ENCODE assay signal across 8 cellular contexts in genomic region chr11:114399903-114400221, GRCh38. TPM values are rescaled to one million over a fixed set of nuclear protein-coding genes. Genes with fewer than 3 reads are reported as not detected.
DNase-seq lines count a peak whose midpoint lies in the region; ATAC-seq and TF ChIP-seq lines count a peak whose summit lies in the region.

No MANE protein-coding gene starts in this region.

- H3K4me1 Mint-ChIP-seq in CD4-positive, alpha-beta memory T cell: peaks cover 30 to 58% (median 43%) of the 10 kb centered on the region in 4 donors
- H3K4me1 Mint-ChIP-seq in endodermal cell: peaks cover 25% of the 10 kb centered on the region
- H3K4me1 Mint-ChIP-seq in natural killer cell: peaks cover 43% of the 10 kb centered on the region in 2 donors

- intact Hi-C loops in CD4-positive, alpha-beta memory T cell (cut with micrococcal nuclease): loop anchor here (1.0 to 5.0 kb wide), 6 partner anchors 39 to 1083 kb away; partner anchors contain the start of genes REXO2 and USP28
- intact Hi-C loops in Panc1 (cut with micrococcal nuclease; ENCODE audit: unreplicated experiment) (no loop called here), natural killer cell (cut with micrococcal nuclease) (loop anchor here (1.0 to 10.0 kb wide), 2 partner anchors 39 to 525 kb away; partner anchors contain the start of genes REXO2 and USP28)

- peak; percentile 12 for ATAC-seq in GM19397 (IDR thresholded peaks at IDR 0.05; ENCODE audit: unreplicated experiment)
- peak; percentile 17 for ATAC-seq in HG03520 (IDR thresholded peaks at IDR 0.05; ENCODE audit: unreplicated experiment)
- peak; percentile 68 for ATAC-seq in Panc1
- peak; percentile 8 to 18 (median 11) for ATAC-seq in natural killer cell

- no peaks in the 10 kb centered on the region for H3K36me3 ChIP-seq in CD4-positive, alpha-beta memory T cell (ENCODE audit: insufficient read depth, low read length)
- H3K36me3 ChIP-seq in Panc1 (ENCODE audit: control insufficient read depth, insufficient read depth, low read length) (peaks cover 16% of the 10 kb centered on the region), endodermal cell (ENCODE audit: control insufficient read depth, insufficient read depth, low read length) (peaks cover 26% of the 10 kb centered on the region)

- H3K27ac ChIP-seq in CD4-positive, alpha-beta memory T cell (ENCODE audit: low read depth, low read length): peak overlapping the region; percentile 97
- H3K27ac ChIP-seq in Panc1 (ENCODE audit: low read length): peak overlapping the region; percentile 100
- peak overlapping the region; percentile 98 for H3K27ac ChIP-seq in endodermal cell (ENCODE audit: low read depth, low read length)

- CTCF ChIA-PET in CD4-positive, alpha-beta memory T cell (lab: Charles Lee; ENCODE audit: partially characterized antibody): no interaction called here
- CTCF ChIA-PET in Panc1 (lab: Charles Lee): interaction anchor here (0.6 kb wide), 1 partner anchor 44 kb away, joined by 3 read pairs; no protein-coding TSS in a partner anchor

- no peaks in the 10 kb centered on the region for H3K9me3 ChIP-seq in CD4-positive, alpha-beta memory T cell (ENCODE audit: control insufficient read depth in 1 of 2, low read length in 2 of 2)
- H3K9me3 ChIP-seq in Panc1 (ENCODE audit: control insufficient read depth, insufficient read depth, low read depth, low read length) (no peaks in the 10 kb centered on the region), endodermal cell (ENCODE audit: control insufficient read depth, low read length) (peaks cover 3% of the 10 kb centered on the region)

- H3K27me3 ChIP-seq in CD4-positive, alpha-beta memory T cell (ENCODE audit: insufficient read depth, low read length): no peaks in the 10 kb centered on the region
- H3K27me3 ChIP-seq in Panc1 (ENCODE audit: control insufficient read depth, insufficient read depth, low read length) (no peaks in the 10 kb centered on the region), endodermal cell (ENCODE audit: control insufficient read depth, insufficient read depth, low read length, poor library complexity, severe bottlenecking) (no peaks in the 10 kb centered on the region)

- peak overlapping the region; percentile 92 to 99 (median 97) for H3K4me3 Mint-ChIP-seq in CD4-positive, alpha-beta memory T cell
- H3K4me3 Mint-ChIP-seq in endodermal cell (peak overlapping the region; percentile 96), natural killer cell (peak overlapping the region; percentile 96)

- peak overlapping the region; percentile 86 to 96 for H3K4me3 ChIP-seq in CD4-positive, alpha-beta memory T cell (ENCODE audit: low read length in 2 of 2)
- H3K4me3 ChIP-seq in Panc1 (ENCODE audit: low read depth in 2 of 2, low read length in 2 of 2): peak overlapping the region; percentile 73 to 96
- H3K4me3 ChIP-seq in endodermal cell (ENCODE audit: low read length): peak overlapping the region; percentile 100

- peak overlapping the region; percentile 97 to 99 (median 99) for H3K27ac Mint-ChIP-seq in CD4-positive, alpha-beta memory T cell
- peak overlapping the region; percentile 100 for H3K27ac Mint-ChIP-seq in endodermal cell
- H3K27ac Mint-ChIP-seq in natural killer cell: peak overlapping the region; percentile 98 to 99

- DNase-seq in CD4-positive, alpha-beta memory T cell: no peak
- DNase-seq in Panc1 (ENCODE audit: low read depth, low spot score) (no peak), endodermal cell (peak; percentile 91), natural killer cell (no peak), LoVo (ENCODE audit: low spot score) (no peak), NCI-H1694 treated with DMSO at 0.1 percent for 48 hours (lab: John Stamatoyannopoulos, UW) (no peak)

- WGBS in endodermal cell (ENCODE audit: insufficient coverage in 1 of 2, insufficient read length in 1 of 2), 2 experiments: 0 to 1% methylated on average over 16 to 23 of the region's 23 CpGs

- H3K4me1 ChIP-seq in CD4-positive, alpha-beta memory T cell (ENCODE audit: insufficient read depth, low read length): peaks cover 50% of the 10 kb centered on the region
- H3K4me1 ChIP-seq in Panc1 (ENCODE audit: control insufficient read depth, insufficient read depth, low read length): peaks cover 17% of the 10 kb centered on the region; the same call in 1 of the 2 replicates
- H3K4me1 ChIP-seq in endodermal cell (ENCODE audit: control insufficient read depth, insufficient read depth, low read length): no peaks in the 10 kb centered on the region

- H3K36me3 Mint-ChIP-seq in CD4-positive, alpha-beta memory T cell: peaks cover 9 to 28% of the 10 kb centered on the region in 2 donors
- H3K36me3 Mint-ChIP-seq in endodermal cell (ENCODE audit: low read depth) (peaks cover 16% of the 10 kb centered on the region), natural killer cell (no peaks in the 10 kb centered on the region)

- H3K9me3 Mint-ChIP-seq in CD4-positive, alpha-beta memory T cell: no peaks in the 10 kb centered on the region
- H3K9me3 Mint-ChIP-seq in endodermal cell (peaks cover 3% of the 10 kb centered on the region), natural killer cell (no peaks in the 10 kb centered on the region)

- POLR2A ChIA-PET in CD4-positive, alpha-beta memory T cell (lab: Charles Lee; ENCODE audit: partially characterized antibody): interaction anchor here (1.7 to 3.1 kb wide), 2 partner anchors 40 to 43 kb away, joined by 4 to 25 read pairs; partner anchors contain the start of gene REXO2
- POLR2A ChIA-PET in Panc1 (lab: Charles Lee): no interaction called here

- no TSS peak for BruUV-seq in Panc1 (replicated peaks; lab: Mats Ljungman, UMichigan)

- no peak for TF ChIP-seq CTCF in Panc1 (IDR thresholded peaks at IDR 0.05)
- no peak for TF ChIP-seq CTCF in endodermal cell (conservative IDR thresholded peaks at IDR 0.05)
- no peak for TF ChIP-seq CTCF in natural killer cell (IDR thresholded peaks at IDR 0.05)

- H3K27me3 Mint-ChIP-seq in CD4-positive, alpha-beta memory T cell: no peaks in the 10 kb centered on the region
- H3K27me3 Mint-ChIP-seq in endodermal cell (ENCODE audit: insufficient read depth): no peaks in the 10 kb centered on the region
- no peaks in the 10 kb centered on the region for H3K27me3 Mint-ChIP-seq in natural killer cell (ENCODE audit: low read depth in 2 of 2)

- in situ Hi-C loops in Panc1 (cut with HindIII; ENCODE audit: low pct_unique_long_range_greater_than_20kb, low sequenced_read_pairs): no loop called here

- peak overlapping the region; percentile 98 for H3K9ac ChIP-seq in endodermal cell (ENCODE audit: extremely low read depth, low read length, poor library complexity, severe bottlenecking)

RNA-seq across cellular contexts. Expression of gene C11orf71, which starts 0.4 kb away (rescaled TPM):
- total RNA-seq in CD4-positive, alpha-beta memory T cell: 10 to 100 TPM; 15.1 to 15.6 TPM
- polyA plus RNA-seq in CD4-positive, alpha-beta memory T cell: 10 to 100 TPM; 12.8 to 13.9 TPM
- 6.2 TPM for total RNA-seq in Panc1 (2021; ENCODE audit: unreplicated experiment)
- polyA plus RNA-seq in Panc1 (2012; ENCODE audit: insufficient read length): 6.5 TPM
- 10 to 100 TPM in 1 of 2 donors, 1 to 10 TPM in 1; 6.2 to 10.0 TPM for total RNA-seq in endodermal cell
- polyA plus RNA-seq in endodermal cell (2013, experiment 1 of 2): 6.1 TPM
- polyA plus RNA-seq in endodermal cell (2013, experiment 2 of 2): 4.7 TPM
- total RNA-seq in natural killer cell: 10 to 100 TPM; 11.3 to 13.1 (median 11.5) TPM

RNA-seq across cellular contexts. Expression of gene RBM7, which starts 0.6 kb away (rescaled TPM):
- total RNA-seq in CD4-positive, alpha-beta memory T cell: 10 to 100 TPM; 35.8 to 43.0 TPM
- 10 to 100 TPM; 23.1 to 39.8 TPM for polyA plus RNA-seq in CD4-positive, alpha-beta memory T cell
- total RNA-seq in Panc1 (2021; ENCODE audit: unreplicated experiment) (35.2 TPM), endodermal cell (10 to 100 TPM; 46.8 to 56.4 TPM), natural killer cell (10 to 100 TPM; 50.4 to 79.7 (median 58.5) TPM)
- 32.3 TPM for polyA plus RNA-seq in Panc1 (2012; ENCODE audit: insufficient read length)
- 34.4 TPM for polyA plus RNA-seq in endodermal cell (2013, experiment 1 of 2)
- polyA plus RNA-seq in endodermal cell (2013, experiment 2 of 2): 37.5 TPM

RNA-seq across cellular contexts. Expression of gene REXO2, which starts 39.4 kb away (rescaled TPM):
- 10 to 100 TPM; 64.8 to 70.4 TPM for total RNA-seq in CD4-positive, alpha-beta memory T cell
- 100 to 1,000 TPM in 1 of 2 donors, 10 to 100 TPM in 1; 60.0 to 101 TPM for polyA plus RNA-seq in CD4-positive, alpha-beta memory T cell
- total RNA-seq in Panc1 (2021; ENCODE audit: unreplicated experiment) (111 TPM), endodermal cell (10 to 100 TPM; 69.8 to 89.9 TPM), natural killer cell (10 to 100 TPM; 21.4 to 32.8 (median 24.7) TPM)
- 191 TPM for polyA plus RNA-seq in Panc1 (2012; ENCODE audit: insufficient read length)
- 55.9 TPM for polyA plus RNA-seq in endodermal cell (2013, experiment 1 of 2)
- 54.0 TPM for polyA plus RNA-seq in endodermal cell (2013, experiment 2 of 2)

Comparison
In these comparisons a context has a peak if more than half of its experiments do, and no peak if none do; other contexts are left out.
1. ATAC-seq: peak in every context shown above with its lines; median percentile 68 in Panc1; 17 in HG03520; 12 in GM19397; 11 in natural killer cell.